Comparison of ENCODE assay signal across 1 cellular context in the genomic region with DNA sequence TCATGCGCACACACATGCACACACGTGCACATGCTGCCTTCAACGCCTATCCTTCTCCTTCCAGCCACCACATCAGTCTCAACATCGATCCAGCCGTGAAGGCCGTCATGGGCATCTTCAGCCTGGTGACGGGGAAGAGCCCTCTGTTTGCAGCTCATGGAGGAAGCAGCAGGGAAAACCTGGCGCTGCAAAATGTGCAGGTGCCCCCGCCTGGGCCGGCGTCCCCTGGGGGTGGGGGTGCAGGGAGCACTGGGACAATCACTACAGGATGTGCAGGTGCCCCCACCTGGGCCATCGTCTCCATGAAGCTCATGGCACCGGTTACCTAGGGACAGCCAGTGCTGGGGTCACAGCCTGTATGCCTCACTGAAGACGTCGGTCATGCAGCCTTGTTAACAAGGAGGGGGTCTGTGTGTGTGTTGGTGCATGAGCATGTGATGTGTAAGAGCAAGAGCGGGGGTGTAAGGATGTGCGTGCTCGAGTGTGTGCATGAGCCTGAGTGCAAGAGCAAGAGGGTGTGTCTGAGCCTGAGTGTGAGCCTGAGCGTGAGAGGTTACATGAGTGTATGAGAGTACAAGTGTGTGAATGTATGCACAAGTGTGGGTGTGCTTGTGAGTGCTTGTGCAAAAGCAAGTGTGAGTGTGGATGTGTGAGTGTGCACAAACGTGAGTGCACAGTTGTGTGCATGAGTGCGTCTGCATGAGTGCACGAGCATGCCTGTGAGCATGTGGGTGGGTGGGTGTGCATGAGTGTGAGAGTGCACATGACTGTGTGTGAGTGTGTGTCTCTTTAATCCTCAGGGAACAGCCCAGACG.
TF ChIP-seq lines count a peak whose summit lies in the region.

No MANE protein-coding gene starts in this region.

TF ChIP-seq in GM12878, 131 proteins besides CTCF, POLR2A, EP300 and RAD21:
- TF ChIP-seq, protein P1, sequence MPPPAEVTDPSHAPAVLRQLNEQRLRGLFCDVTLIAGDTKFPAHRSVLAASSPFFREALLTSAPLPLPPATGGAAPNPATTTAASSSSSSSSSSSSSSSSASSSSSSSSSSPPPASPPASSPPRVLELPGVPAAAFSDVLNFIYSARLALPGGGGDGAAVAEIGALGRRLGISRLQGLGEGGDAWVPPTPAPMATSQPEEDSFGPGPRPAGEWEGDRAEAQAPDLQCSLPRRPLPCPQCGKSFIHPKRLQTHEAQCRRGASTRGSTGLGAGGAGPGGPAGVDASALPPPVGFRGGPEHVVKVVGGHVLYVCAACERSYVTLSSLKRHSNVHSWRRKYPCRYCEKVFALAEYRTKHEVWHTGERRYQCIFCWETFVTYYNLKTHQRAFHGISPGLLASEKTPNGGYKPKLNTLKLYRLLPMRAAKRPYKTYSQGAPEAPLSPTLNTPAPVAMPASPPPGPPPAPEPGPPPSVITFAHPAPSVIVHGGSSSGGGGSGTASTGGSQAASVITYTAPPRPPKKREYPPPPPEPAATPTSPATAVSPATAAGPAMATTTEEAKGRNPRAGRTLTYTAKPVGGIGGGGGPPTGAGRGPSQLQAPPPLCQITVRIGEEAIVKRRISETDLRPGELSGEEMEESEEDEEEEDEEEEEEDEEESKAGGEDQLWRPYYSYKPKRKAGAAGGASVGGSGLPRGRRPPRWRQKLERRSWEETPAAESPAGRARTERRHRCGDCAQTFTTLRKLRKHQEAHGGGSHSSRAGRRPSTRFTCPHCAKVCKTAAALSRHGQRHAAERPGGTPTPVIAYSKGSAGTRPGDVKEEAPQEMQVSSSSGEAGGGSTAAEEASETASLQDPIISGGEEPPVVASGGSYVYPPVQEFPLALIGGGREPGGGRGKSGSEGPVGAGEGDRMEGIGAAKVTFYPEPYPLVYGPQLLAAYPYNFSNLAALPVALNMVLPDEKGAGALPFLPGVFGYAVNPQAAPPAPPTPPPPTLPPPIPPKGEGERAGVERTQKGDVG (CRISPR knock-in tag; IDR thresholded peaks at IDR 0.05): no peak
- TF ChIP-seq RCOR1 (conservative IDR thresholded peaks at IDR 0.05; ENCODE audit: low read depth, low read length): no peak
- TF ChIP-seq TCF3 (IDR thresholded peaks at IDR 0.05; ENCODE audit: borderline replicate concordance, insufficient read depth, low read depth, low read length): peak; percentile 51; the same call in 1 of the 2 replicates
- TF ChIP-seq SRF (IDR thresholded peaks at IDR 0.05; ENCODE audit: low read depth in 2 of 2, low read length in 2 of 2): no peak
- TF ChIP-seq, protein P2, sequence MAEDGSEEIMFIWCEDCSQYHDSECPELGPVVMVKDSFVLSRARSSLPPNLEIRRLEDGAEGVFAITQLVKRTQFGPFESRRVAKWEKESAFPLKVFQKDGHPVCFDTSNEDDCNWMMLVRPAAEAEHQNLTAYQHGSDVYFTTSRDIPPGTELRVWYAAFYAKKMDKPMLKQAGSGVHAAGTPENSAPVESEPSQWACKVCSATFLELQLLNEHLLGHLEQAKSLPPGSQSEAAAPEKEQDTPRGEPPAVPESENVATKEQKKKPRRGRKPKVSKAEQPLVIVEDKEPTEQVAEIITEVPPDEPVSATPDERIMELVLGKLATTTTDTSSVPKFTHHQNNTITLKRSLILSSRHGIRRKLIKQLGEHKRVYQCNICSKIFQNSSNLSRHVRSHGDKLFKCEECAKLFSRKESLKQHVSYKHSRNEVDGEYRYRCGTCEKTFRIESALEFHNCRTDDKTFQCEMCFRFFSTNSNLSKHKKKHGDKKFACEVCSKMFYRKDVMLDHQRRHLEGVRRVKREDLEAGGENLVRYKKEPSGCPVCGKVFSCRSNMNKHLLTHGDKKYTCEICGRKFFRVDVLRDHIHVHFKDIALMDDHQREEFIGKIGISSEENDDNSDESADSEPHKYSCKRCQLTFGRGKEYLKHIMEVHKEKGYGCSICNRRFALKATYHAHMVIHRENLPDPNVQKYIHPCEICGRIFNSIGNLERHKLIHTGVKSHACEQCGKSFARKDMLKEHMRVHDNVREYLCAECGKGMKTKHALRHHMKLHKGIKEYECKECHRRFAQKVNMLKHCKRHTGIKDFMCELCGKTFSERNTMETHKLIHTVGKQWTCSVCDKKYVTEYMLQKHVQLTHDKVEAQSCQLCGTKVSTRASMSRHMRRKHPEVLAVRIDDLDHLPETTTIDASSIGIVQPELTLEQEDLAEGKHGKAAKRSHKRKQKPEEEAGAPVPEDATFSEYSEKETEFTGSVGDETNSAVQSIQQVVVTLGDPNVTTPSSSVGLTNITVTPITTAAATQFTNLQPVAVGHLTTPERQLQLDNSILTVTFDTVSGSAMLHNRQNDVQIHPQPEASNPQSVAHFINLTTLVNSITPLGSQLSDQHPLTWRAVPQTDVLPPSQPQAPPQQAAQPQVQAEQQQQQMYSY (CRISPR knock-in tag; IDR thresholded peaks at IDR 0.05): no peak
- TF ChIP-seq NFXL1 (IDR thresholded peaks at IDR 0.05; ENCODE audit: borderline replicate concordance): no peak
- no peak for TF ChIP-seq BMI1 (IDR thresholded peaks at IDR 0.05; ENCODE audit: borderline replicate concordance)
- TF ChIP-seq NFIC (IDR thresholded peaks at IDR 0.05; ENCODE audit: low read depth, low read length): no peak
- TF ChIP-seq, protein P3, sequence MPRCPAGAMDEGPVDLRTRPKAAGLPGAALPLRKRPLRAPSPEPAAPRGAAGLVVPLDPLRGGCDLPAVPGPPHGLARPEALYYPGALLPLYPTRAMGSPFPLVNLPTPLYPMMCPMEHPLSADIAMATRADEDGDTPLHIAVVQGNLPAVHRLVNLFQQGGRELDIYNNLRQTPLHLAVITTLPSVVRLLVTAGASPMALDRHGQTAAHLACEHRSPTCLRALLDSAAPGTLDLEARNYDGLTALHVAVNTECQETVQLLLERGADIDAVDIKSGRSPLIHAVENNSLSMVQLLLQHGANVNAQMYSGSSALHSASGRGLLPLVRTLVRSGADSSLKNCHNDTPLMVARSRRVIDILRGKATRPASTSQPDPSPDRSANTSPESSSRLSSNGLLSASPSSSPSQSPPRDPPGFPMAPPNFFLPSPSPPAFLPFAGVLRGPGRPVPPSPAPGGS (IDR thresholded peaks at IDR 0.05; ENCODE audit: borderline replicate concordance, insufficient read depth, low read depth, low read length, poor library complexity, severe bottlenecking): peak; percentile 90
- TF ChIP-seq TARDBP (IDR thresholded peaks at IDR 0.05; ENCODE audit: borderline replicate concordance): 0 out of 2 replicates have a peak, but pooled peaks have one; percentile 31
- TF ChIP-seq, protein P4, sequence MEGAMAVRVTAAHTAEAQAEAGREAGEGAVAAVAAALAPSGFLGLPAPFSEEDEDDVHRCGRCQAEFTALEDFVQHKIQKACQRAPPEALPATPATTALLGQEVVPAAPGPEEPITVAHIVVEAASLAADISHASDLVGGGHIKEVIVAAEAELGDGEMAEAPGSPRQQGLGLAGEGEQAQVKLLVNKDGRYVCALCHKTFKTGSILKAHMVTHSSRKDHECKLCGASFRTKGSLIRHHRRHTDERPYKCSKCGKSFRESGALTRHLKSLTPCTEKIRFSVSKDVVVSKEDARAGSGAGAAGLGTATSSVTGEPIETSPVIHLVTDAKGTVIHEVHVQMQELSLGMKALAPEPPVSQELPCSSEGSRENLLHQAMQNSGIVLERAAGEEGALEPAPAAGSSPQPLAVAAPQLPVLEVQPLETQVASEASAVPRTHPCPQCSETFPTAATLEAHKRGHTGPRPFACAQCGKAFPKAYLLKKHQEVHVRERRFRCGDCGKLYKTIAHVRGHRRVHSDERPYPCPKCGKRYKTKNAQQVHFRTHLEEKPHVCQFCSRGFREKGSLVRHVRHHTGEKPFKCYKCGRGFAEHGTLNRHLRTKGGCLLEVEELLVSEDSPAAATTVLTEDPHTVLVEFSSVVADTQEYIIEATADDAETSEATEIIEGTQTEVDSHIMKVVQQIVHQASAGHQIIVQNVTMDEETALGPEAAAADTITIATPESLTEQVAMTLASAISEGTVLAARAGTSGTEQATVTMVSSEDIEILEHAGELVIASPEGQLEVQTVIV (IDR thresholded peaks at IDR 0.05; ENCODE audit: borderline replicate concordance, partially characterized antibody): no peak
- no peak for TF ChIP-seq CBX3 (IDR thresholded peaks at IDR 0.05; ENCODE audit: borderline replicate concordance, low read depth)
